In genomic region chr6:25137497-25137896, GRCh38 we compare ENCODE assay signal across 9 cellular contexts.
DNase-seq lines count a peak whose midpoint lies in the region; ATAC-seq and TF ChIP-seq lines count a peak whose summit lies in the region.
"Had no signal": no experiment of that assay in that cellular context is flagged by ENCODE, and none has a peak within 500 bp of the region (broad histone marks: within the 10 kb centered on the region; RNA-seq: fewer than 3 reads in every experiment).

No MANE protein-coding gene starts in this region.

- peak overlapping the region; percentile 87 for H3K4me3 Mint-ChIP-seq in activated T-cell treated with anti-CD3 and anti-CD28 coated beads, Interleukin-2, amount 50 U/mL, for 4 hours

- H3K27me3 ChIP-seq in SK-N-SH (ENCODE audit: insufficient read depth) (no peaks in the 10 kb centered on the region), testis (no peaks in the 10 kb centered on the region)

- H3K4me1 ChIP-seq in SK-N-SH (ENCODE audit: control insufficient read depth in 1 of 2, insufficient read depth in 2 of 2, low read depth in 1 of 2, low read length in 1 of 2) (peaks cover 0 to 15% of the 10 kb centered on the region in 2 experiments; a peak in 2 of 4 replicates), testis (no peaks in the 10 kb centered on the region)

- H3K4me2 ChIP-seq in SK-N-SH: peak overlapping the region; percentile 77

- H3K36me3 ChIP-seq in SK-N-SH (replicated peaks in 1 of 2; ENCODE audit: control insufficient read depth in 1 of 2, insufficient read depth in 2 of 2, low read length in 1 of 2) (peaks cover 7 to 26% of the 10 kb centered on the region in 2 experiments), testis (ENCODE audit: low read depth, missing control alignments) (no peaks in the 10 kb centered on the region)

- H3K27ac ChIP-seq in SK-N-SH (ENCODE audit: low read depth in 2 of 2, low read length in 1 of 2) (peak overlapping the region; percentile 79 to 93), testis (peak overlapping the region; percentile 74 to 85)
- H3K27ac ChIP-seq: 22Rv1 had no signal

- CTCF ChIA-PET in SK-N-SH (lab: Yijun Ruan, JAX): interaction anchor here (0.7 to 1.1 kb wide), 2 partner anchors 10 to 419 kb away, joined by 3 to 6 read pairs; no protein-coding TSS in a partner anchor

- 93% methylated on average over 6 of the region's 6 CpGs for WGBS in SK-N-SH (ENCODE audit: low lambda C conversion rate)
- WGBS in testis, 2 donors: 39 to 50% methylated on average over 6 of the region's 6 CpGs

- DNase-seq in SK-N-SH: no peak
- DNase-seq in activated T-cell treated with anti-CD3 and anti-CD28 coated beads, Interleukin-2, amount 50 U/mL, for 4 hours: no peak
- DNase-seq in left ventricle myocardium superior: no peak
- DNase-seq in testis: no peak
- no peak for DNase-seq in NCI-H187 (lab: John Stamatoyannopoulos, UW)

- ATAC-seq in SK-N-SH treated with all-trans-retinoic acid at 6 μM for 48 hours (no peak), left ventricle myocardium superior (peak; percentile 21), HG02885 (IDR thresholded peaks at IDR 0.05; ENCODE audit: poor library complexity, unreplicated experiment) (no peak), GM19324 (IDR thresholded peaks at IDR 0.05; ENCODE audit: low FRiP score, unreplicated experiment) (no peak)
- ATAC-seq in activated T-cell treated with anti-CD3 and anti-CD28 coated beads, Interleukin-2, amount 50 U/mL, for 4 hours: no peak

- peaks cover 29% of the 10 kb centered on the region for H3K36me3 Mint-ChIP-seq in activated T-cell treated with anti-CD3 and anti-CD28 coated beads, Interleukin-2, amount 50 U/mL, for 4 hours (ENCODE audit: insufficient read depth)

- no peaks in the 10 kb centered on the region for H3K9me2 ChIP-seq in SK-N-SH

- H3F3A ChIP-seq in SK-N-SH (replicated peaks; ENCODE audit: insufficient read depth): peaks cover 4% of the 10 kb centered on the region

- TF ChIP-seq RAD21 in SK-N-SH (IDR thresholded peaks at IDR 0.05; ENCODE audit: low read length): no peak

- H2AFZ ChIP-seq in SK-N-SH (ENCODE audit: low read depth): peak overlapping the region; percentile 97

- H3K9me3 ChIP-seq in SK-N-SH: peaks cover 13% of the 10 kb centered on the region
- H3K9me3 ChIP-seq in testis: no peaks in the 10 kb centered on the region

- H3K9ac ChIP-seq in SK-N-SH: peak overlapping the region; percentile 70; the same call in 1 of the 2 replicates

- TF ChIP-seq CTCF in SK-N-SH (IDR thresholded peaks at IDR 0.05) (no peak), testis (IDR thresholded peaks at IDR 0.05) (no peak)

- H3K27me3 Mint-ChIP-seq in activated T-cell treated with anti-CD3 and anti-CD28 coated beads, Interleukin-2, amount 50 U/mL, for 4 hours (ENCODE audit: low read depth): no peaks in the 10 kb centered on the region

- H3K4me3 ChIP-seq in SK-N-SH (ENCODE audit: low read depth in 2 of 2, low read length in 1 of 2): peak overlapping the region; percentile 42 to 56; a peak in 2 of 4 replicates
- H3K4me3 ChIP-seq in testis: peak overlapping the region; percentile 29 to 46

- H3K79me2 ChIP-seq in SK-N-SH (ENCODE audit: insufficient read depth): no peaks in the 10 kb centered on the region

- intact Hi-C loops in left ventricle myocardium superior (cut with micrococcal nuclease) (no loop called here), testis (cut with DNase I; ENCODE audit: low total_unique reads) (no loop called here)

- H4K20me1 ChIP-seq in SK-N-SH (ENCODE audit: insufficient read depth): no peaks in the 10 kb centered on the region

- POLR2A ChIA-PET in SK-N-SH (lab: Yijun Ruan, JAX): no interaction called here

- TF ChIP-seq POLR2A in testis (IDR thresholded peaks at IDR 0.05): no peak

- H3K9me3 Mint-ChIP-seq in activated T-cell treated with anti-CD3 and anti-CD28 coated beads, Interleukin-2, amount 50 U/mL, for 4 hours: peaks cover 4% of the 10 kb centered on the region

- H3K4me1 Mint-ChIP-seq in activated T-cell treated with anti-CD3 and anti-CD28 coated beads, Interleukin-2, amount 50 U/mL, for 4 hours (ENCODE audit: low read depth): peaks cover 40% of the 10 kb centered on the region

- TF ChIP-seq EP300 in SK-N-SH (IDR thresholded peaks at IDR 0.05; ENCODE audit: borderline replicate concordance in 1 of 2, low read depth in 1 of 2, low read length in 1 of 2): no peak

TF ChIP-seq in SK-N-SH, 30 proteins besides CTCF, POLR2A, EP300 and RAD21 (continues in another document):
- TF ChIP-seq USF1 (IDR thresholded peaks at IDR 0.05; ENCODE audit: borderline replicate concordance, low read depth) (no peak), FOXM1 (IDR thresholded peaks at IDR 0.05; ENCODE audit: low read depth) (no peak), MXI1 (IDR thresholded peaks at IDR 0.05; ENCODE audit: low read depth, low read length) (no peak), EZH2phosphoT487 (IDR thresholded peaks at IDR 0.05; ENCODE audit: borderline replicate concordance, low read depth) (no peak), GABPA (IDR thresholded peaks at IDR 0.05; ENCODE audit: low read depth) (no peak), RFX5 (IDR thresholded peaks at IDR 0.05; ENCODE audit: low read length) (no peak), TAF1 (IDR thresholded peaks at IDR 0.05; ENCODE audit: borderline replicate concordance, low read depth, low read length) (no peak), USF2 (IDR thresholded peaks at IDR 0.05; ENCODE audit: borderline replicate concordance, low read depth, low read length) (no peak), POLR2AphosphoS5 (IDR thresholded peaks at IDR 0.05; ENCODE audit: low read depth, low read length) (no peak)

TF ChIP-seq in SK-N-SH treated with all-trans-retinoic acid at 6 μM for 48 hours, 23 proteins besides CTCF, POLR2A, EP300 and RAD21:
- TF ChIP-seq CREB5 (CRISPR knock-in tag; IDR thresholded peaks at IDR 0.05; ENCODE audit: low read depth): no peak
- no peak for TF ChIP-seq ZFP30 (CRISPR knock-in tag; IDR thresholded peaks at IDR 0.05)
- TF ChIP-seq ARNTL (CRISPR knock-in tag; IDR thresholded peaks at IDR 0.05; ENCODE audit: borderline replicate concordance, low read depth): no peak
- TF ChIP-seq ESRRG (CRISPR knock-in tag; IDR thresholded peaks at IDR 0.05): no peak
- no peak for TF ChIP-seq POU6F1 (CRISPR knock-in tag; IDR thresholded peaks at IDR 0.05; ENCODE audit: borderline replicate concordance, low read depth)
- TF ChIP-seq ZNF565 (CRISPR knock-in tag; conservative IDR thresholded peaks at IDR 0.05; ENCODE audit: low read depth): no peak
- no peak for TF ChIP-seq PATZ1 (CRISPR knock-in tag; IDR thresholded peaks at IDR 0.05; ENCODE audit: borderline replicate concordance)
- TF ChIP-seq ZNF8 (CRISPR knock-in tag; IDR thresholded peaks at IDR 0.05): no peak
- TF ChIP-seq CSDC2 (CRISPR knock-in tag; IDR thresholded peaks at IDR 0.05): no peak
